8 cellular contexts compared by ENCODE assay signal in genomic region chr6:8435093-8435844, GRCh38. TPM values are rescaled to one million over a fixed set of nuclear protein-coding genes. Genes with fewer than 3 reads are reported as not detected.
DNase-seq lines count a peak whose midpoint lies in the region; ATAC-seq and TF ChIP-seq lines count a peak whose summit lies in the region.

TSS of gene SLC35B3 (minus strand) at chr6:8435545.

- CTCF ChIA-PET in PC-3 (lab: Charles Lee), result no interaction called here

- peak; percentile 44 for DNase-seq in DMS153 treated with DMSO at 0.1 percent for 48 hours (lab: John Stamatoyannopoulos, UW; ENCODE audit: unreplicated experiment)
- DNase-seq in Jurkat, Clone E6-1 (ENCODE audit: low read depth, low spot score), result peak; percentile 83
- peak; percentile 95 for DNase-seq in PC-3
- DNase-seq in activated T-cell treated with anti-CD3 and anti-CD28 coated beads, Interleukin-2, amount 50 U/mL, for 1 hour, result peak; percentile 98
- DNase-seq in epithelial cell of proximal tubule (ENCODE audit: low read depth), result no peak
- DNase-seq in mucosa of gallbladder (ENCODE audit: low spot score), result peak; percentile 95
- peak; percentile 99 for DNase-seq in stimulated activated CD8-positive, alpha-beta memory T cell treated with anti-CD3 and anti-CD28 coated beads, Interleukin-4, amount 100 ng/mL, for 24 hours (ENCODE audit: low read depth)

- POLR2A ChIA-PET in PC-3 (lab: Charles Lee; ENCODE audit: unreplicated experiment), result no interaction called here

- H3K4me1 ChIP-seq in PC-3 (ENCODE audit: insufficient read depth, low read length), result peaks cover 20% of the 10 kb centered on the region

- H2AFZ ChIP-seq in PC-3 (ENCODE audit: low read length), result peak within 1 kb of the TSS; percentile 97

- H3K27me3 ChIP-seq in PC-3 (ENCODE audit: low read length), result no peaks in the 10 kb centered on the region

- peak within 1 kb of the TSS; percentile 87 for H3K4me2 ChIP-seq in PC-3 (ENCODE audit: low read length)

- H4K20me1 ChIP-seq in PC-3 (ENCODE audit: low read length), result peaks cover 5% of the 10 kb centered on the region; the same call in 1 of the 2 replicates

- H3K9me2 ChIP-seq in PC-3 (replicated peaks; ENCODE audit: low read length), result no peaks in the 10 kb centered on the region

- TF ChIP-seq CTCF in PC-3 (conservative IDR thresholded peaks at IDR 0.05; ENCODE audit: low read depth, low read length), result no peak
- TF ChIP-seq CTCF in epithelial cell of proximal tubule (conservative IDR thresholded peaks at IDR 0.05; ENCODE audit: low read depth, low read length), result no peak

- H3K4me3 ChIP-seq in Jurkat, Clone E6-1 (ENCODE audit: low read length), result peak within 1 kb of the TSS; percentile 95
- H3K4me3 ChIP-seq in PC-3 (ENCODE audit: low read length) (peak within 1 kb of the TSS; percentile 92), epithelial cell of proximal tubule (ENCODE audit: low read depth, low read length) (peak within 1 kb of the TSS; percentile 99)

- no peaks in the 10 kb centered on the region; the same call in 1 of the 2 replicates for H3K36me3 ChIP-seq in PC-3 (ENCODE audit: low read depth, low read length)

- peaks cover 31% of the 10 kb centered on the region for H3K79me2 ChIP-seq in PC-3 (ENCODE audit: low read length)

- H3K9me3 ChIP-seq in PC-3 (ENCODE audit: low read length), result no peaks in the 10 kb centered on the region

- peak within 1 kb of the TSS; percentile 93 for H3K9ac ChIP-seq in PC-3 (ENCODE audit: low read length)

- ATAC-seq in GM21717 (IDR thresholded peaks at IDR 0.05; ENCODE audit: unreplicated experiment) (peak; percentile 97), PC-3 (peak; percentile 95)

- TSS peak; percentile 73 for BruUV-seq in PC-3 (replicated peaks; lab: Mats Ljungman, UMichigan)

- peak within 1 kb of the TSS; percentile 43 for H3K27ac ChIP-seq in PC-3 (ENCODE audit: low read length)

- intact Hi-C loops in PC-3 (cut with micrococcal nuclease), result no loop called here

- no peaks in the 10 kb centered on the region for H3F3A ChIP-seq in PC-3 (ENCODE audit: low read length, unreplicated experiment)

RNA-seq across cellular contexts. Expression of gene SLC35B3, which starts in this region (rescaled TPM):
- polyA plus RNA-seq in Jurkat, Clone E6-1 (2012; ENCODE audit: insufficient read depth, insufficient read length), result 11.1 TPM
- total RNA-seq in PC-3 (2014; rRNA removed) (6.5 and 8.1 TPM in 2 replicates), epithelial cell of proximal tubule (7.3 and 10.9 TPM in 2 replicates), mucosa of gallbladder (24.1 TPM)
